In genomic region chr4:87946766-87947165, GRCh38 we compare ENCODE assay signal across 8 cellular contexts. TPM values are rescaled to one million over a fixed set of nuclear protein-coding genes. Genes with fewer than 3 reads are reported as not detected.
"Had no signal": no experiment of that assay in that cellular context is flagged by ENCODE, and none has a peak within 500 bp of the region (broad histone marks: within the 10 kb centered on the region; RNA-seq: fewer than 3 reads in every experiment).

No MANE protein-coding gene starts in this region.

- H3K9me3 Mint-ChIP-seq: IgD-negative memory B cell had no signal

- H3K36me3 Mint-ChIP-seq: IgD-negative memory B cell had no signal

- DNase-seq: IMR-90, KBM-7, KG1 had no signal

- H3K4me3 Mint-ChIP-seq: IgD-negative memory B cell had no signal

- H3K27ac Mint-ChIP-seq: IgD-negative memory B cell had no signal

- H3K27ac ChIP-seq: HL-60 had no signal

- H3K4me3 ChIP-seq: K562 had no signal

- FAIRE-seq: HepG2, HTR-8/SVneo, K562 had no signal

RNA-seq across cellular contexts. Expression of gene SPP1, which starts 28.7 kb away (rescaled TPM):
- polyA plus RNA-seq: IgD-negative memory B cell had no signal
